Comparison of ENCODE assay signal across 1 cellular context in genomic region chr22:41875531-41876242, GRCh38.
TF ChIP-seq lines count a peak whose summit lies in the region.

No MANE protein-coding gene starts in this region.

TF ChIP-seq in HepG2, 621 proteins besides CTCF, POLR2A, EP300 and RAD21:
- TF ChIP-seq CENPT (CRISPR knock-in tag; IDR thresholded peaks at IDR 0.05; ENCODE audit: low read depth) (no peak), YEATS4 (CRISPR knock-in tag; IDR thresholded peaks at IDR 0.05; ENCODE audit: borderline replicate concordance) (no peak)
